ENCODE assay signal across 30 cellular contexts in the genomic region with DNA sequence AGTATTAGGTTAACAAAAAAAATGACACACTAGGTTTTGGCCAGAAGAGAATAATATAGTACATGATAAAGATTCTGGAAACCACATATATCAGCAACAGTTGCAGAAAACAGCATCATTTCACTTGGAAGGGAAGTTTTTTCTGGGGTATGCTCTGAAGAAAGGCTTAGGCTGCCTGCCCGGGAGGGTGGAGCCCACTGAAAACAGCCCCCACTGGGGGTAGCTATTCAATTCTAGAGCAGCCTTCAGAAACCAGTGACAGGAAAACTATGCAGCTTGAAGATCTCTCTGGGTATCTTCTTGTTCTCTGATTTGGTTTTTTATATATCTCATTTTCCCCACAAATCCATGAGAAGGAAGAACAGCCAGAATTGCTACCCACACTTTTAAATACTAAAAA. TPM values are rescaled to one million over a fixed set of nuclear protein-coding genes. Genes with fewer than 3 reads are reported as not detected.
DNase-seq lines count a peak whose midpoint lies in the region; TF ChIP-seq lines count a peak whose summit lies in the region.
"Had no signal": no experiment of that assay in that cellular context is flagged by ENCODE, and none has a peak within 500 bp of the region (broad histone marks: within the 10 kb centered on the region; RNA-seq: fewer than 3 reads in every experiment).

No MANE protein-coding gene starts in this region.

- H3K27me3 ChIP-seq in PC-9 (ENCODE audit: insufficient read depth, low read depth): no peaks in the 10 kb centered on the region
- H3K27me3 ChIP-seq: foreskin keratinocyte, tibial nerve had no signal

- H3K4me3 Mint-ChIP-seq in activated T-cell treated with anti-CD3 and anti-CD28 coated beads, Interleukin-2, amount 50 U/mL, for 24 hours: no peak overlapping the region
- H3K4me3 Mint-ChIP-seq in brain: no peak overlapping the region
- H3K4me3 Mint-ChIP-seq in nephron progenitor cell: no peak overlapping the region
- H3K4me3 Mint-ChIP-seq: activated CD8-positive, alpha-beta memory T cell treated with anti-CD3 and anti-CD28 coated beads, Interleukin-2, amount 10 ng/mL, durations not matched to agents 7 days and 5 days; activated naive CD8-positive, alpha-beta T cell treated with anti-CD3 and anti-CD28 coated beads, Interleukin-2, amount 50 U/mL, for 24 hours; activated T-helper 1 cell treated with anti-CD3 and anti-CD28 coated beads, Interleukin-12 subunit alpha, Interleukin-12 subunit beta, Interleukin-2, Interleukin-4 antibody, amounts not matched to agents 30 ng/mL and 10 ng/mL and 1 ng/mL, durations not matched to agents 14 hours and 24 hours and 36 hours; dendritic cell treated with granulocyte-macrophage colony-stimulating factor and Interleukin-4, amounts not matched to agents 40 ng/mL and 50 ng/mL, for 4 days; endodermal cell; HFFc6 had no signal

- H2AFZ ChIP-seq in PC-9: no peak overlapping the region

- H3K4me1 Mint-ChIP-seq in activated T-cell treated with anti-CD3 and anti-CD28 coated beads, Interleukin-2, amount 50 U/mL, for 24 hours (ENCODE audit: low read depth): peaks cover 22% of the 10 kb centered on the region
- peaks cover 23% of the 10 kb centered on the region for H3K4me1 Mint-ChIP-seq in brain
- H3K4me1 Mint-ChIP-seq in nephron progenitor cell: peaks cover 18% of the 10 kb centered on the region
- H3K4me1 Mint-ChIP-seq: activated CD8-positive, alpha-beta memory T cell treated with anti-CD3 and anti-CD28 coated beads, Interleukin-2, amount 10 ng/mL, durations not matched to agents 7 days and 5 days had no signal

- intact Hi-C loops in PC-9 (cut with micrococcal nuclease; ENCODE audit: unreplicated experiment): no loop called here

- no peaks in the 10 kb centered on the region for H3K79me2 ChIP-seq in PC-9 (ENCODE audit: low read depth)

- H3K27ac ChIP-seq in PC-9: no peak overlapping the region
- H3K27ac ChIP-seq: A549, foreskin keratinocyte, left ventricle myocardium inferior, psoas muscle, RWPE1 had no signal

- TF ChIP-seq CTCF in brain (conservative IDR thresholded peaks at IDR 0.05): no peak
- TF ChIP-seq CTCF in nephron progenitor cell (IDR thresholded peaks at IDR 0.05): no peak
- no peak for TF ChIP-seq CTCF in PC-9 (conservative IDR thresholded peaks at IDR 0.05)

- peaks cover 25% of the 10 kb centered on the region for H3K36me3 Mint-ChIP-seq in activated T-cell treated with anti-CD3 and anti-CD28 coated beads, Interleukin-2, amount 50 U/mL, for 24 hours (ENCODE audit: low read depth)
- H3K36me3 Mint-ChIP-seq in brain (peaks cover 59% of the 10 kb centered on the region), nephron progenitor cell (ENCODE audit: low read depth) (peaks cover 31% of the 10 kb centered on the region)

- H3K9me2 ChIP-seq in PC-9 (ENCODE audit: insufficient read depth): no peaks in the 10 kb centered on the region

- H3K9me3 Mint-ChIP-seq in activated T-cell treated with anti-CD3 and anti-CD28 coated beads, Interleukin-2, amount 50 U/mL, for 24 hours: no peaks in the 10 kb centered on the region
- H3K9me3 Mint-ChIP-seq in brain (peaks cover 0 to 23% (median 7%) of the 10 kb centered on the region in 5 experiments), nephron progenitor cell (peaks cover 18% of the 10 kb centered on the region)
- H3K9me3 Mint-ChIP-seq: activated naive CD8-positive, alpha-beta T cell treated with anti-CD3 and anti-CD28 coated beads, Interleukin-2, amount 50 U/mL, for 24 hours; activated T-helper 1 cell treated with anti-CD3 and anti-CD28 coated beads, Interleukin-12 subunit alpha, Interleukin-12 subunit beta, Interleukin-2, Interleukin-4 antibody, amounts not matched to agents 30 ng/mL and 10 ng/mL and 1 ng/mL, durations not matched to agents 14 hours and 24 hours and 36 hours; HFFc6 had no signal

- H3K27ac Mint-ChIP-seq in activated T-cell treated with anti-CD3 and anti-CD28 coated beads, Interleukin-2, amount 50 U/mL, for 24 hours: peak overlapping the region; percentile 18
- H3K27ac Mint-ChIP-seq in brain: peak overlapping the region in 3 of 5 experiments; percentile 43 to 87 (median 77)
- H3K27ac Mint-ChIP-seq in nephron progenitor cell: peak overlapping the region; percentile 54
- H3K27ac Mint-ChIP-seq: activated CD8-positive, alpha-beta memory T cell treated with anti-CD3 and anti-CD28 coated beads, Interleukin-2, amount 10 ng/mL, durations not matched to agents 7 days and 5 days; dendritic cell treated with granulocyte-macrophage colony-stimulating factor and Interleukin-4, amounts not matched to agents 40 ng/mL and 50 ng/mL, for 4 days; endodermal cell had no signal

- H3K27me3 Mint-ChIP-seq in activated T-cell treated with anti-CD3 and anti-CD28 coated beads, Interleukin-2, amount 50 U/mL, for 24 hours: no peaks in the 10 kb centered on the region
- H3K27me3 Mint-ChIP-seq in brain: no peaks in the 10 kb centered on the region
- H3K27me3 Mint-ChIP-seq in nephron progenitor cell (ENCODE audit: low read depth, poor library complexity): peaks cover 3% of the 10 kb centered on the region
- H3K27me3 Mint-ChIP-seq: activated CD8-positive, alpha-beta memory T cell treated with anti-CD3 and anti-CD28 coated beads, Interleukin-2, amount 10 ng/mL, durations not matched to agents 7 days and 5 days; activated naive CD8-positive, alpha-beta T cell treated with anti-CD3 and anti-CD28 coated beads, Interleukin-2, amount 50 U/mL, for 24 hours; dendritic cell treated with granulocyte-macrophage colony-stimulating factor and Interleukin-4, amounts not matched to agents 40 ng/mL and 50 ng/mL, for 4 days had no signal

- CTCF ChIA-PET in PC-9 (lab: Charles Lee): interaction anchor here (0.9 kb wide), 1 partner anchor 40 kb away, joined by 3 read pairs; no protein-coding TSS in a partner anchor

- no peaks in the 10 kb centered on the region for H4K20me1 ChIP-seq in PC-9 (ENCODE audit: insufficient read depth)

- peaks cover 7% of the 10 kb centered on the region; the same call in 1 of the 2 replicates for H3K4me1 ChIP-seq in PC-9 (replicated peaks; ENCODE audit: insufficient read depth)
- H3K4me1 ChIP-seq: A549, psoas muscle had no signal

- POLR2A ChIA-PET in PC-9 (lab: Charles Lee; ENCODE audit: unreplicated experiment): no interaction called here

- H3K4me2 ChIP-seq in PC-9: no peak overlapping the region
- H3K4me2 ChIP-seq: A549 had no signal

- H3K9me3 ChIP-seq in PC-9 (ENCODE audit: insufficient read depth, low read depth): no peaks in the 10 kb centered on the region
- H3K9me3 ChIP-seq: A549, left ventricle myocardium inferior, psoas muscle, tibial nerve had no signal

- no peaks in the 10 kb centered on the region for H3F3A ChIP-seq in PC-9 (ENCODE audit: insufficient read depth, low read depth)

- no peak for DNase-seq in activated T-cell treated with anti-CD3 and anti-CD28 coated beads, Interleukin-2, amount 50 U/mL, for 24 hours
- DNase-seq in activated T-cell treated with anti-CD3 and anti-CD28 coated beads for 4 hours (no peak), OCI-M1 (lab: John Stamatoyannopoulos, UW) (peak; percentile 32), nephron progenitor cell (no peak), NCI-H1417 (lab: John Stamatoyannopoulos, UW) (no peak), PC-9 (no peak), GM03348 (ENCODE audit: low spot score) (no peak)
- DNase-seq: activated CD4-positive, alpha-beta T cell treated with anti-CD3 and anti-CD28 coated beads, Interleukin-2, amount 50 U/mL, for 1 hour; activated CD8-positive, alpha-beta memory T cell treated with anti-CD3 and anti-CD28 coated beads, Interleukin-2, amount 10 ng/mL, durations not matched to agents 7 days and 5 days; activated naive CD8-positive, alpha-beta T cell treated with anti-CD3 and anti-CD28 coated beads, Interleukin-2, amount 50 U/mL, for 24 hours; EL; endodermal cell; foreskin keratinocyte; GOT3; HFFc6; islet precursor cell; left ventricle myocardium inferior; NCI-H146; NCI-H2107; NCI-H446; NCI-H82; psoas muscle; stimulated activated CD4-positive, alpha-beta T cell treated with anti-CD3 and anti-CD28 coated beads, Interleukin-4, amount 100 ng/mL, for 1 hour; T-helper 2 cell had no signal

- BruUV-seq in PC-9 (replicated peaks; lab: Mats Ljungman, UMichigan): no TSS peak

- H3K36me3 ChIP-seq in PC-9 (ENCODE audit: low read depth): no peaks in the 10 kb centered on the region

- H3K4me3 ChIP-seq in PC-9: no peak overlapping the region
- H3K4me3 ChIP-seq: A549, left ventricle myocardium inferior, psoas muscle, tibial nerve had no signal

RNA-seq across cellular contexts. Expression of a gene that starts 43.2 kb away (rescaled TPM):
- polyA plus RNA-seq in brain (ENCODE audit: insufficient read depth, low read depth, low replicate concordance): 5.3 TPM
- 5.9 and 7.2 TPM in 2 replicates for total RNA-seq in PC-9 (2021)

Comparison
In these comparisons a context has a peak if more than half of its experiments do, and no peak if none do; other contexts are left out.
1. H3K27ac Mint-ChIP-seq: peak in every context shown above with its lines; median percentile 77 in brain; 54 in nephron progenitor cell; 18 in activated T-cell treated with anti-CD3 and anti-CD28 coated beads, Interleukin-2, amount 50 U/mL, for 24 hours.